1 cellular context compared by ENCODE assay signal in the genomic region with DNA sequence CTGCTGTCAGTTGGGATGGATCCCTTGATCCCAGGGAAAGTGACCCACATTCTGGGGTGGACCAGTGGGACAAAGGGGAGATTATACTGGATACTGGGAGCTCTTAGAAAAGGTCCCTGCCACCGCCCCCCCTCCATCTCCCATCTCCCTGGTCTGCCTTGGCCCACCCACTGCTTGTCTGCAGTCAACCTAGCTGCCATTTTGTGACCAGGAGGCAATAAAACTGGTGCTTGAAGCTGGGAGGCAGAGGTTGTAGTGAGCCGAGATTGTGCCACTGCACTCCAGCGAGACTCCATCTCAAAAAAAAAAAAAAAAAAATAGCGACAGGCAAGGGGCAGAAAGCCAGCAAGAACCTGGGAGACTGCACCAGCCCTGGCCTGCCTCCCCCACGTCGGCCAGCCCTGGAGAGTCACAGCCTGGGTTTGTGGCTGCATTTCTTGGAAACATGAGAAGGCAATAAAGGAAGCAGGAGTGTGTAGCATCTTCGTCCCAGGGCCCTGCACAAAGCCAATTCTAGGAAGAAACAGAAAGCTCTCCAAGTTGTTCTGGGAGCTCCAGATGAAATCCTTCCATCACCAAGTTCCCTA.
TF ChIP-seq lines count a peak whose summit lies in the region.

No MANE protein-coding gene starts in this region.

TF ChIP-seq in K562, 482 proteins besides CTCF, POLR2A, EP300 and RAD21 (continued from another document and continues in another):
- TF ChIP-seq ELF2 (CRISPR knock-in tag; IDR thresholded peaks at IDR 0.05), result no peak
- no peak for TF ChIP-seq LCOR (CRISPR knock-in tag; IDR thresholded peaks at IDR 0.05)
- TF ChIP-seq, protein P1, sequence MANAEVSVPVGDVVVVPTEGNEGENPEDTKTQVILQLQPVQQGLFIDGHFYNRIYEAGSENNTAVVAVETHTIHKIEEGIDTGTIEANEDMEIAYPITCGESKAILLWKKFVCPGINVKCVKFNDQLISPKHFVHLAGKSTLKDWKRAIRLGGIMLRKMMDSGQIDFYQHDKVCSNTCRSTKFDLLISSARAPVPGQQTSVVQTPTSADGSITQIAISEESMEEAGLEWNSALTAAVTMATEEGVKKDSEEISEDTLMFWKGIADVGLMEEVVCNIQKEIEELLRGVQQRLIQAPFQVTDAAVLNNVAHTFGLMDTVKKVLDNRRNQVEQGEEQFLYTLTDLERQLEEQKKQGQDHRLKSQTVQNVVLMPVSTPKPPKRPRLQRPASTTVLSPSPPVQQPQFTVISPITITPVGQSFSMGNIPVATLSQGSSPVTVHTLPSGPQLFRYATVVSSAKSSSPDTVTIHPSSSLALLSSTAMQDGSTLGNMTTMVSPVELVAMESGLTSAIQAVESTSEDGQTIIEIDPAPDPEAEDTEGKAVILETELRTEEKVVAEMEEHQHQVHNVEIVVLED (CRISPR knock-in tag; IDR thresholded peaks at IDR 0.05), result no peak
- TF ChIP-seq POU5F1 (IDR thresholded peaks at IDR 0.05; ENCODE audit: borderline replicate concordance, low read depth, low read length, partially characterized antibody), result no peak
- TF ChIP-seq TEAD2 (tag; IDR thresholded peaks at IDR 0.05), result no peak
- TF ChIP-seq, protein P2, sequence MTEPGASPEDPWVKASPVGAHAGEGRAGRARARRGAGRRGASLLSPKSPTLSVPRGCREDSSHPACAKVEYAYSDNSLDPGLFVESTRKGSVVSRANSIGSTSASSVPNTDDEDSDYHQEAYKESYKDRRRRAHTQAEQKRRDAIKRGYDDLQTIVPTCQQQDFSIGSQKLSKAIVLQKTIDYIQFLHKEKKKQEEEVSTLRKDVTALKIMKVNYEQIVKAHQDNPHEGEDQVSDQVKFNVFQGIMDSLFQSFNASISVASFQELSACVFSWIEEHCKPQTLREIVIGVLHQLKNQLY (CRISPR knock-in tag; conservative IDR thresholded peaks at IDR 0.05), result no peak
- TF ChIP-seq, protein P3, sequence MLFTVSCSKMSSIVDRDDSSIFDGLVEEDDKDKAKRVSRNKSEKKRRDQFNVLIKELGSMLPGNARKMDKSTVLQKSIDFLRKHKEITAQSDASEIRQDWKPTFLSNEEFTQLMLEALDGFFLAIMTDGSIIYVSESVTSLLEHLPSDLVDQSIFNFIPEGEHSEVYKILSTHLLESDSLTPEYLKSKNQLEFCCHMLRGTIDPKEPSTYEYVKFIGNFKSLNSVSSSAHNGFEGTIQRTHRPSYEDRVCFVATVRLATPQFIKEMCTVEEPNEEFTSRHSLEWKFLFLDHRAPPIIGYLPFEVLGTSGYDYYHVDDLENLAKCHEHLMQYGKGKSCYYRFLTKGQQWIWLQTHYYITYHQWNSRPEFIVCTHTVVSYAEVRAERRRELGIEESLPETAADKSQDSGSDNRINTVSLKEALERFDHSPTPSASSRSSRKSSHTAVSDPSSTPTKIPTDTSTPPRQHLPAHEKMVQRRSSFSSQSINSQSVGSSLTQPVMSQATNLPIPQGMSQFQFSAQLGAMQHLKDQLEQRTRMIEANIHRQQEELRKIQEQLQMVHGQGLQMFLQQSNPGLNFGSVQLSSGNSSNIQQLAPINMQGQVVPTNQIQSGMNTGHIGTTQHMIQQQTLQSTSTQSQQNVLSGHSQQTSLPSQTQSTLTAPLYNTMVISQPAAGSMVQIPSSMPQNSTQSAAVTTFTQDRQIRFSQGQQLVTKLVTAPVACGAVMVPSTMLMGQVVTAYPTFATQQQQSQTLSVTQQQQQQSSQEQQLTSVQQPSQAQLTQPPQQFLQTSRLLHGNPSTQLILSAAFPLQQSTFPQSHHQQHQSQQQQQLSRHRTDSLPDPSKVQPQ (CRISPR knock-in tag; IDR thresholded peaks at IDR 0.05; ENCODE audit: borderline replicate concordance), result no peak
- TF ChIP-seq LEF1 (IDR thresholded peaks at IDR 0.05), result no peak; the same call in 1 of the 2 replicates
- no peak for TF ChIP-seq ZFP36 (IDR thresholded peaks at IDR 0.05; ENCODE audit: low read depth, low read length, partially characterized antibody)
- no peak for TF ChIP-seq POLR3A (IDR thresholded peaks at IDR 0.05; ENCODE audit: borderline replicate concordance, extremely low read depth, insufficient read depth, insufficient read length)
- no peak for TF ChIP-seq PYGO2 (tag; IDR thresholded peaks at IDR 0.05)
- no peak for TF ChIP-seq ZNF551 (CRISPR knock-in tag; IDR thresholded peaks at IDR 0.05)
- TF ChIP-seq FOXM1 (IDR thresholded peaks at IDR 0.05; ENCODE audit: low read depth), result no peak
- TF ChIP-seq FOXM1 (CRISPR knock-in tag; IDR thresholded peaks at IDR 0.05; ENCODE audit: low read depth), result no peak
- no peak for TF ChIP-seq FOXK1 (CRISPR knock-in tag; IDR thresholded peaks at IDR 0.05; ENCODE audit: borderline replicate concordance)
- TF ChIP-seq, protein P4, sequence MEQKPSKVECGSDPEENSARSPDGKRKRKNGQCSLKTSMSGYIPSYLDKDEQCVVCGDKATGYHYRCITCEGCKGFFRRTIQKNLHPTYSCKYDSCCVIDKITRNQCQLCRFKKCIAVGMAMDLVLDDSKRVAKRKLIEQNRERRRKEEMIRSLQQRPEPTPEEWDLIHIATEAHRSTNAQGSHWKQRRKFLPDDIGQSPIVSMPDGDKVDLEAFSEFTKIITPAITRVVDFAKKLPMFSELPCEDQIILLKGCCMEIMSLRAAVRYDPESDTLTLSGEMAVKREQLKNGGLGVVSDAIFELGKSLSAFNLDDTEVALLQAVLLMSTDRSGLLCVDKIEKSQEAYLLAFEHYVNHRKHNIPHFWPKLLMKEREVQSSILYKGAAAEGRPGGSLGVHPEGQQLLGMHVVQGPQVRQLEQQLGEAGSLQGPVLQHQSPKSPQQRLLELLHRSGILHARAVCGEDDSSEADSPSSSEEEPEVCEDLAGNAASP (IDR thresholded peaks at IDR 0.05), result no peak
- no peak for TF ChIP-seq SNIP1 (IDR thresholded peaks at IDR 0.05; ENCODE audit: low read depth)
- TF ChIP-seq CREB1 (IDR thresholded peaks at IDR 0.05), result no peak
- TF ChIP-seq CREB1 (CRISPR knock-in tag; IDR thresholded peaks at IDR 0.05), result no peak
- TF ChIP-seq KLF6 (CRISPR knock-in tag; IDR thresholded peaks at IDR 0.05; ENCODE audit: borderline replicate concordance), result no peak
- TF ChIP-seq, protein P5, sequence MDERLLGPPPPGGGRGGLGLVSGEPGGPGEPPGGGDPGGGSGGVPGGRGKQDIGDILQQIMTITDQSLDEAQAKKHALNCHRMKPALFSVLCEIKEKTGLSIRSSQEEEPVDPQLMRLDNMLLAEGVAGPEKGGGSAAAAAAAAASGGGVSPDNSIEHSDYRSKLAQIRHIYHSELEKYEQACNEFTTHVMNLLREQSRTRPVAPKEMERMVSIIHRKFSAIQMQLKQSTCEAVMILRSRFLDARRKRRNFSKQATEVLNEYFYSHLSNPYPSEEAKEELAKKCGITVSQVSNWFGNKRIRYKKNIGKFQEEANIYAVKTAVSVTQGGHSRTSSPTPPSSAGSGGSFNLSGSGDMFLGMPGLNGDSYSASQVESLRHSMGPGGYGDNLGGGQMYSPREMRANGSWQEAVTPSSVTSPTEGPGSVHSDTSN (CRISPR knock-in tag; IDR thresholded peaks at IDR 0.05; ENCODE audit: low read depth), result no peak
- TF ChIP-seq, protein P5 (tag; conservative IDR thresholded peaks at IDR 0.05; ENCODE audit: low read depth), result no peak
- no peak for TF ChIP-seq ZZZ3 (IDR thresholded peaks at IDR 0.05)
- no peak for TF ChIP-seq ZNF134 (CRISPR knock-in tag; conservative IDR thresholded peaks at IDR 0.05)
- peak; percentile 98 for TF ChIP-seq SMAD4 (CRISPR knock-in tag; conservative IDR thresholded peaks at IDR 0.05)
- no peak for TF ChIP-seq ZNF778 (CRISPR knock-in tag; IDR thresholded peaks at IDR 0.05)
- TF ChIP-seq ZNF197 (CRISPR knock-in tag; IDR thresholded peaks at IDR 0.05; ENCODE audit: low read depth), result no peak
- no peak for TF ChIP-seq NFRKB (IDR thresholded peaks at IDR 0.05; ENCODE audit: low read depth)
- no peak for TF ChIP-seq ZC3H8 (IDR thresholded peaks at IDR 0.05)
- TF ChIP-seq ZNF780A (CRISPR knock-in tag; IDR thresholded peaks at IDR 0.05), result no peak
- TF ChIP-seq BCOR (IDR thresholded peaks at IDR 0.05), result no peak
- no peak for TF ChIP-seq RB1 (IDR thresholded peaks at IDR 0.05; ENCODE audit: low read depth)
- TF ChIP-seq NR2C1 (IDR thresholded peaks at IDR 0.05), result no peak
- TF ChIP-seq NR2C1 (tag; IDR thresholded peaks at IDR 0.05), result no peak
- TF ChIP-seq SLC30A9 (CRISPR knock-in tag; IDR thresholded peaks at IDR 0.05), result no peak
- peak; percentile 48 to 95; a peak in 3 of 4 replicates for TF ChIP-seq RCOR1 (IDR thresholded peaks at IDR 0.05; ENCODE audit: borderline replicate concordance in 1 of 2, low read depth in 2 of 2, low read length in 2 of 2)
- TF ChIP-seq, protein P6, sequence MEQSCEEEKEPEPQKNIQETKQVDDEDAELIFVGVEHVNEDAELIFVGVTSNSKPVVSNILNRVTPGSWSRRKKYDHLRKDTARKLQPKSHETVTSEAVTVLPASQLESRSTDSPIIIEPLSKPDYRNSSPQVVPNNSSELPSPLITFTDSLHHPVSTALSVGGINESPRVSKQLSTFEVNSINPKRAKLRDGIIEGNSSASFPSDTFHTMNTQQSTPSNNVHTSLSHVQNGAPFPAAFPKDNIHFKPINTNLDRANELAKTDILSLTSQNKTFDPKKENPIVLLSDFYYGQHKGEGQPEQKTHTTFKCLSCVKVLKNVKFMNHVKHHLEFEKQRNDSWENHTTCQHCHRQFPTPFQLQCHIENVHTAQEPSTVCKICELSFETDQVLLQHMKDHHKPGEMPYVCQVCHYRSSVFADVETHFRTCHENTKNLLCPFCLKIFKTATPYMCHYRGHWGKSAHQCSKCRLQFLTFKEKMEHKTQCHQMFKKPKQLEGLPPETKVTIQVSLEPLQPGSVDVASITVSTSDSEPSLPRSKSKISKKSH (CRISPR knock-in tag; IDR thresholded peaks at IDR 0.05), result no peak
- TF ChIP-seq OTX1 (CRISPR knock-in tag; IDR thresholded peaks at IDR 0.05), result no peak
- TF ChIP-seq ZNF3 (CRISPR knock-in tag; IDR thresholded peaks at IDR 0.05), result no peak
- no peak for TF ChIP-seq SMARCB1 (IDR thresholded peaks at IDR 0.05; ENCODE audit: insufficient read length, low read depth)
- TF ChIP-seq MTA3 (IDR thresholded peaks at IDR 0.05; ENCODE audit: borderline replicate concordance), result peak; percentile 45; the same call in 1 of the 2 replicates
- TF ChIP-seq, protein P7, sequence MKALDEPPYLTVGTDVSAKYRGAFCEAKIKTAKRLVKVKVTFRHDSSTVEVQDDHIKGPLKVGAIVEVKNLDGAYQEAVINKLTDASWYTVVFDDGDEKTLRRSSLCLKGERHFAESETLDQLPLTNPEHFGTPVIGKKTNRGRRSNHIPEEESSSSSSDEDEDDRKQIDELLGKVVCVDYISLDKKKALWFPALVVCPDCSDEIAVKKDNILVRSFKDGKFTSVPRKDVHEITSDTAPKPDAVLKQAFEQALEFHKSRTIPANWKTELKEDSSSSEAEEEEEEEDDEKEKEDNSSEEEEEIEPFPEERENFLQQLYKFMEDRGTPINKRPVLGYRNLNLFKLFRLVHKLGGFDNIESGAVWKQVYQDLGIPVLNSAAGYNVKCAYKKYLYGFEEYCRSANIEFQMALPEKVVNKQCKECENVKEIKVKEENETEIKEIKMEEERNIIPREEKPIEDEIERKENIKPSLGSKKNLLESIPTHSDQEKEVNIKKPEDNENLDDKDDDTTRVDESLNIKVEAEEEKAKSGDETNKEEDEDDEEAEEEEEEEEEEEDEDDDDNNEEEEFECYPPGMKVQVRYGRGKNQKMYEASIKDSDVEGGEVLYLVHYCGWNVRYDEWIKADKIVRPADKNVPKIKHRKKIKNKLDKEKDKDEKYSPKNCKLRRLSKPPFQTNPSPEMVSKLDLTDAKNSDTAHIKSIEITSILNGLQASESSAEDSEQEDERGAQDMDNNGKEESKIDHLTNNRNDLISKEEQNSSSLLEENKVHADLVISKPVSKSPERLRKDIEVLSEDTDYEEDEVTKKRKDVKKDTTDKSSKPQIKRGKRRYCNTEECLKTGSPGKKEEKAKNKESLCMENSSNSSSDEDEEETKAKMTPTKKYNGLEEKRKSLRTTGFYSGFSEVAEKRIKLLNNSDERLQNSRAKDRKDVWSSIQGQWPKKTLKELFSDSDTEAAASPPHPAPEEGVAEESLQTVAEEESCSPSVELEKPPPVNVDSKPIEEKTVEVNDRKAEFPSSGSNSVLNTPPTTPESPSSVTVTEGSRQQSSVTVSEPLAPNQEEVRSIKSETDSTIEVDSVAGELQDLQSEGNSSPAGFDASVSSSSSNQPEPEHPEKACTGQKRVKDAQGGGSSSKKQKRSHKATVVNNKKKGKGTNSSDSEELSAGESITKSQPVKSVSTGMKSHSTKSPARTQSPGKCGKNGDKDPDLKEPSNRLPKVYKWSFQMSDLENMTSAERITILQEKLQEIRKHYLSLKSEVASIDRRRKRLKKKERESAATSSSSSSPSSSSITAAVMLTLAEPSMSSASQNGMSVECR (CRISPR knock-in tag; IDR thresholded peaks at IDR 0.05), result no peak
- TF ChIP-seq DNMT1 (IDR thresholded peaks at IDR 0.05), result no peak
- no peak for TF ChIP-seq TCFL5 (CRISPR knock-in tag; conservative IDR thresholded peaks at IDR 0.05)
